In genomic region chr19:590396-590745, GRCh38 we compare ENCODE assay signal across 10 cellular contexts. TPM values are rescaled to one million over a fixed set of nuclear protein-coding genes. Genes with fewer than 3 reads are reported as not detected.
DNase-seq lines count a peak whose midpoint lies in the region; ATAC-seq and TF ChIP-seq lines count a peak whose summit lies in the region.
"Had no signal": no experiment of that assay in that cellular context is flagged by ENCODE, and none has a peak within 500 bp of the region (broad histone marks: within the 10 kb centered on the region; RNA-seq: fewer than 3 reads in every experiment).

No MANE protein-coding gene starts in this region.

- DNase-seq in A673 (ENCODE audit: low spot score) (peak; percentile 71), GM23338 (ENCODE audit: low spot score) (no peak), glutamatergic neuron (no peak), left lobe of liver (ENCODE audit: low spot score) (no peak)
- DNase-seq in activated T-cell treated with anti-CD3 and anti-CD28 coated beads, Interleukin-2, amount 50 U/mL, for 4 hours = no peak
- DNase-seq: midbrain had no signal

- no peaks in the 10 kb centered on the region for H3K79me2 ChIP-seq in GM23338 (replicated peaks; ENCODE audit: insufficient read depth)

- peaks cover 4% of the 10 kb centered on the region; the same call in 1 of the 2 replicates for H4K20me1 ChIP-seq in GM23338 (replicated peaks; ENCODE audit: insufficient read depth)

- intact Hi-C loops in A673 (cut with micrococcal nuclease; ENCODE audit: unreplicated experiment) = no loop called here

- no peaks in the 10 kb centered on the region for H3K9me2 ChIP-seq in GM23338 (ENCODE audit: insufficient read depth)

- no peak overlapping the region for H2AFZ ChIP-seq in GM23338

- no peaks in the 10 kb centered on the region; the same call in 1 of the 2 replicates for H3F3A ChIP-seq in GM23338 (replicated peaks; ENCODE audit: low read depth)

- peak overlapping the region; percentile 70 for H3K4me2 ChIP-seq in GM23338

- CTCF ChIA-PET in A673 (lab: Charles Lee) = no interaction called here

- no peak for TF ChIP-seq EP300 in gastroesophageal sphincter (IDR thresholded peaks at IDR 0.05)

- no peaks in the 10 kb centered on the region for H3K36me3 ChIP-seq in A673 (ENCODE audit: insufficient read depth, low read length, poor library complexity, severe bottlenecking)
- no peaks in the 10 kb centered on the region for H3K36me3 ChIP-seq in GM23338 (ENCODE audit: insufficient read depth)
- H3K36me3 ChIP-seq in gastroesophageal sphincter = no peaks in the 10 kb centered on the region

- ATAC-seq in GM23338 (no peak), HG03159 (IDR thresholded peaks at IDR 0.05; ENCODE audit: unreplicated experiment) (no peak), left lobe of liver (no peak), GM18867 (IDR thresholded peaks at IDR 0.05; ENCODE audit: unreplicated experiment) (no peak), gastroesophageal sphincter (no peak)
- ATAC-seq in activated T-cell treated with anti-CD3 and anti-CD28 coated beads, Interleukin-2, amount 50 U/mL, for 4 hours = peak; percentile 24 to 36

- H3K27ac ChIP-seq in A673 (ENCODE audit: low read depth, low read length, poor library complexity, severe bottlenecking) (no peak overlapping the region), GM23338 (ENCODE audit: low read depth) (no peak overlapping the region), gastroesophageal sphincter (no peak overlapping the region)

- TF ChIP-seq CTCF in A673 (conservative IDR thresholded peaks at IDR 0.05; ENCODE audit: low read depth, low read length) (no peak), GM23338 (conservative IDR thresholded peaks at IDR 0.05; ENCODE audit: low read depth in 2 of 2) (no peak), glutamatergic neuron (IDR thresholded peaks at IDR 0.05; ENCODE audit: partially characterized antibody, unreplicated experiment) (no peak), gastroesophageal sphincter (IDR thresholded peaks at IDR 0.05) (no peak)

- TF ChIP-seq POLR2A in gastroesophageal sphincter (IDR thresholded peaks at IDR 0.05) = no peak

- H3K27ac Mint-ChIP-seq in GM23338 (no peak overlapping the region), glutamatergic neuron (ENCODE audit: unreplicated experiment) (no peak overlapping the region)

- no peaks in the 10 kb centered on the region for H3K36me3 Mint-ChIP-seq in GM23338 (ENCODE audit: low read depth)
- no peaks in the 10 kb centered on the region for H3K36me3 Mint-ChIP-seq in activated T-cell treated with anti-CD3 and anti-CD28 coated beads, Interleukin-2, amount 50 U/mL, for 4 hours (ENCODE audit: insufficient read depth)
- no peaks in the 10 kb centered on the region for H3K36me3 Mint-ChIP-seq in glutamatergic neuron (ENCODE audit: unreplicated experiment)

- peak overlapping the region; percentile 50 for H3K4me3 ChIP-seq in A673 (ENCODE audit: low read depth, low read length, poor library complexity, severe bottlenecking)
- peak overlapping the region; percentile 50 for H3K4me3 ChIP-seq in GM23338
- H3K4me3 ChIP-seq in gastroesophageal sphincter = peak overlapping the region in 1 of 2 donors; percentile 23

- H3K4me3 Mint-ChIP-seq in GM23338 (peak overlapping the region; percentile 45; the same call in 1 of the 3 replicates), glutamatergic neuron (ENCODE audit: unreplicated experiment) (peak overlapping the region; percentile 55)
- no peak overlapping the region for H3K4me3 Mint-ChIP-seq in activated T-cell treated with anti-CD3 and anti-CD28 coated beads, Interleukin-2, amount 50 U/mL, for 4 hours

- no CpG with 5 or more reads among the region's 50 CpGs for WGBS in gastroesophageal sphincter (ENCODE audit: low coverage in 1 of 2), 2 donors

- H3K9me3 ChIP-seq in A673 (ENCODE audit: low read depth, low read length, poor library complexity, severe bottlenecking) = no peaks in the 10 kb centered on the region
- peaks cover 0 to 4% (median 0%) of the 10 kb centered on the region in 3 donors for H3K9me3 ChIP-seq in gastroesophageal sphincter

- H3K27me3 Mint-ChIP-seq in GM23338 (ENCODE audit: insufficient read depth, low read depth, poor library complexity) = peaks cover 49% of the 10 kb centered on the region
- H3K27me3 Mint-ChIP-seq in activated T-cell treated with anti-CD3 and anti-CD28 coated beads, Interleukin-2, amount 50 U/mL, for 4 hours (ENCODE audit: low read depth) = peaks cover 25% of the 10 kb centered on the region
- peaks cover 10% of the 10 kb centered on the region for H3K27me3 Mint-ChIP-seq in glutamatergic neuron (ENCODE audit: unreplicated experiment)

- no peaks in the 10 kb centered on the region for H3K9me3 Mint-ChIP-seq in GM23338
- no peaks in the 10 kb centered on the region for H3K9me3 Mint-ChIP-seq in activated T-cell treated with anti-CD3 and anti-CD28 coated beads, Interleukin-2, amount 50 U/mL, for 4 hours
- H3K9me3 Mint-ChIP-seq in glutamatergic neuron (ENCODE audit: unreplicated experiment) = peaks cover 5% of the 10 kb centered on the region

- H3K4me1 Mint-ChIP-seq in GM23338 (no peaks in the 10 kb centered on the region), glutamatergic neuron (ENCODE audit: low read depth, unreplicated experiment) (peaks cover 4% of the 10 kb centered on the region)
- H3K4me1 Mint-ChIP-seq in activated T-cell treated with anti-CD3 and anti-CD28 coated beads, Interleukin-2, amount 50 U/mL, for 4 hours (ENCODE audit: low read depth) = peaks cover 4% of the 10 kb centered on the region

- POLR2A ChIA-PET in A673 (lab: Charles Lee; ENCODE audit: low non-redundant PET) = no interaction called here

- no peaks in the 10 kb centered on the region for H3K27me3 ChIP-seq in A673 (replicated peaks; ENCODE audit: insufficient read depth, low read depth, low read length, poor library complexity)
- peaks cover 31% of the 10 kb centered on the region for H3K27me3 ChIP-seq in GM23338 (ENCODE audit: insufficient read depth)
- peaks cover 95% of the 10 kb centered on the region for H3K27me3 ChIP-seq in gastroesophageal sphincter

- H3K4me1 ChIP-seq in A673 (ENCODE audit: insufficient read depth, low read length, poor library complexity, severe bottlenecking) (peaks cover 23% of the 10 kb centered on the region), GM23338 (ENCODE audit: insufficient read depth) (peaks cover 5% of the 10 kb centered on the region; the same call in 1 of the 2 replicates), gastroesophageal sphincter (peaks cover 0 to 33% (median 7%) of the 10 kb centered on the region in 3 donors)

- no TSS peak for BruUV-seq in A673 (replicated peaks; lab: Mats Ljungman, UMichigan)

TF ChIP-seq in GM23338, 12 proteins besides CTCF, POLR2A, EP300 and RAD21 (continues in another document):
- TF ChIP-seq ZNF331 (CRISPR knock-in tag; IDR thresholded peaks at IDR 0.05; ENCODE audit: low read depth) = no peak
- TF ChIP-seq CREB1 (CRISPR knock-in tag; IDR thresholded peaks at IDR 0.05; ENCODE audit: low read depth) = no peak

RNA-seq across cellular contexts. Expression of gene HCN2, which starts 0.7 kb away (rescaled TPM):
- 13.1 and 15.7 TPM in 2 replicates for total RNA-seq in A673 (2021)
- total RNA-seq in GM23338 (2014; rRNA removed; shearing (Covaris generic)) = 2.9 and 3.7 TPM in 2 replicates
- 0.06 and 0.14 TPM in 2 replicates for polyA plus RNA-seq in GM23338 (2016; fragmentation: Nextera tagmentation; extraction: Ambion mirVana)
- under 1 TPM; 0.20 to 0.24 (median 0.22) TPM for total RNA-seq in activated T-cell treated with anti-CD3 and anti-CD28 coated beads, Interleukin-2, amount 50 U/mL, for 4 hours
- total RNA-seq in glutamatergic neuron (ENCODE audit: unreplicated experiment) = 33.2 TPM
- total RNA-seq in left lobe of liver = 0.30 TPM
- under 1 TPM; 0.12 to 0.27 (median 0.21) TPM for total RNA-seq in gastroesophageal sphincter

RNA-seq across cellular contexts. Expression of gene BSG, which starts 18.0 kb away (rescaled TPM):
- 865 TPM in 2 replicates for total RNA-seq in A673 (2021)
- total RNA-seq in GM23338 (2014; rRNA removed; shearing (Covaris generic)) = 891 and 973 TPM in 2 replicates
- polyA plus RNA-seq in GM23338 (2016; fragmentation: Nextera tagmentation; extraction: Ambion mirVana) = 957 and 960 TPM in 2 replicates
- 100 to 1,000 TPM; 241 to 277 (median 250) TPM for total RNA-seq in activated T-cell treated with anti-CD3 and anti-CD28 coated beads, Interleukin-2, amount 50 U/mL, for 4 hours
- 470 TPM for total RNA-seq in glutamatergic neuron (ENCODE audit: unreplicated experiment)
- 98.2 TPM for total RNA-seq in left lobe of liver
- 100 to 1,000 TPM; 347 to 450 (median 384) TPM for total RNA-seq in gastroesophageal sphincter

RNA-seq across cellular contexts. Expression of gene POLRMT, which starts 43.0 kb away (rescaled TPM):
- total RNA-seq in A673 (2021) (100 and 107 TPM in 2 replicates), glutamatergic neuron (ENCODE audit: unreplicated experiment) (79.9 TPM), left lobe of liver (51.8 TPM), gastroesophageal sphincter (10 to 100 TPM; 22.1 to 39.5 (median 28.1) TPM)
- 120 and 148 TPM in 2 replicates for total RNA-seq in GM23338 (2014; rRNA removed; shearing (Covaris generic))
- polyA plus RNA-seq in GM23338 (2016; fragmentation: Nextera tagmentation; extraction: Ambion mirVana) = 98.0 and 125 TPM in 2 replicates
- total RNA-seq in activated T-cell treated with anti-CD3 and anti-CD28 coated beads, Interleukin-2, amount 50 U/mL, for 4 hours = 100 to 1,000 TPM; 110 to 123 (median 119) TPM

RNA-seq across cellular contexts. Expression of gene GZMM, which starts 46.5 kb away (rescaled TPM):
- 1.0 and 2.5 TPM in 2 replicates for total RNA-seq in A673 (2021)
- total RNA-seq in GM23338 (2014; rRNA removed; shearing (Covaris generic)) = not detected in 2 replicates
- 0.29 TPM in 1 of 2 replicates, not detected in the other for polyA plus RNA-seq in GM23338 (2016; fragmentation: Nextera tagmentation; extraction: Ambion mirVana)
- 10 to 100 TPM; 53.2 to 71.8 (median 65.8) TPM for total RNA-seq in activated T-cell treated with anti-CD3 and anti-CD28 coated beads, Interleukin-2, amount 50 U/mL, for 4 hours
- 0.47 TPM for total RNA-seq in glutamatergic neuron (ENCODE audit: unreplicated experiment)
- 0.33 TPM for total RNA-seq in left lobe of liver
- total RNA-seq in gastroesophageal sphincter = 1 to 10 TPM in 1 of 4 donors, under 1 TPM in 1, not detected in 2; 0.62 to 1.8 TPM

RNA-seq across cellular contexts. Expression of gene FGF22, which starts 49.3 kb away (rescaled TPM):
- total RNA-seq in A673 (2021) (0.19 and 0.57 TPM in 2 replicates), glutamatergic neuron (ENCODE audit: unreplicated experiment) (1.5 TPM), left lobe of liver (0.30 TPM), gastroesophageal sphincter (1 to 10 TPM in 3 of 4 donors, under 1 TPM in 1; 0.67 to 4.7 (median 1.2) TPM)
- total RNA-seq in GM23338 (2014; rRNA removed; shearing (Covaris generic)) = 0.31 and 2.8 TPM in 2 replicates
- polyA plus RNA-seq in GM23338 (2016; fragmentation: Nextera tagmentation; extraction: Ambion mirVana) = 1.0 and 1.1 TPM in 2 replicates
- total RNA-seq in activated T-cell treated with anti-CD3 and anti-CD28 coated beads, Interleukin-2, amount 50 U/mL, for 4 hours = not detected
- total RNA-seq: RPMI7951 had no signal

Comparison
In these comparisons a context has a peak if more than half of its experiments do, and no peak if none do; other contexts are left out.
1. ATAC-seq: peak in activated T-cell treated with anti-CD3 and anti-CD28 coated beads, Interleukin-2, amount 50 U/mL, for 4 hours (2 of 2); none in GM23338 (single experiment), HG03159 (single experiment), left lobe of liver (single experiment), GM18867 (single experiment) and gastroesophageal sphincter (single experiment).